8 cellular contexts compared by ENCODE assay signal in genomic region chr7:22821702-22822485, GRCh38. TPM values are rescaled to one million over a fixed set of nuclear protein-coding genes. Genes with fewer than 3 reads are reported as not detected.
DNase-seq lines count a peak whose midpoint lies in the region; ATAC-seq and TF ChIP-seq lines count a peak whose summit lies in the region.

No MANE protein-coding gene starts in this region.

- intact Hi-C loops in heart right ventricle (cut with DNase I), result loop anchor here in 6 of 10 donors (2.0 to 10.0 kb wide), 9 partner anchors 33 to 360 kb away; partner anchors contain the start of genes HYCC1 (in 2 of the 6) and NUP42 (in 1 of the 6)

- H3K4me3 Mint-ChIP-seq in CD4-positive, CD25-positive, alpha-beta regulatory T cell, result peak overlapping the region; percentile 96 to 99 (median 97)
- peak overlapping the region; percentile 98 for H3K4me3 Mint-ChIP-seq in activated T-cell treated with anti-CD3 and anti-CD28 coated beads, Interleukin-2, amount 50 U/mL, for 4 hours

- peaks cover 33% of the 10 kb centered on the region for H3K4me1 ChIP-seq in CD4-positive, CD25-positive, alpha-beta regulatory T cell (ENCODE audit: control insufficient read depth, insufficient read depth, low read length, poor library complexity, severe bottlenecking)
- peaks cover 0 to 44% (median 31%) of the 10 kb centered on the region in 9 donors for H3K4me1 ChIP-seq in heart right ventricle

- H3K27me3 Mint-ChIP-seq in CD4-positive, CD25-positive, alpha-beta regulatory T cell, result peaks cover 21% of the 10 kb centered on the region
- peaks cover 14% of the 10 kb centered on the region for H3K27me3 Mint-ChIP-seq in activated T-cell treated with anti-CD3 and anti-CD28 coated beads, Interleukin-2, amount 50 U/mL, for 4 hours (ENCODE audit: low read depth)

- H3K4me1 Mint-ChIP-seq in CD4-positive, CD25-positive, alpha-beta regulatory T cell, result peaks cover 16 to 53% (median 31%) of the 10 kb centered on the region in 4 donors
- H3K4me1 Mint-ChIP-seq in activated T-cell treated with anti-CD3 and anti-CD28 coated beads, Interleukin-2, amount 50 U/mL, for 4 hours (ENCODE audit: low read depth), result peaks cover 37% of the 10 kb centered on the region

- H3K27ac ChIP-seq in CD4-positive, CD25-positive, alpha-beta regulatory T cell (ENCODE audit: insufficient read depth, low read length, poor library complexity, severe bottlenecking), result peak overlapping the region; percentile 83
- H3K27ac ChIP-seq in heart right ventricle, result peak overlapping the region in 9 of 10 donors; percentile 71 to 94 (median 85)

- no peak for TF ChIP-seq CTCF in heart right ventricle (IDR thresholded peaks at IDR 0.05)

- peak overlapping the region; percentile 98 to 99 (median 98) for H3K27ac Mint-ChIP-seq in CD4-positive, CD25-positive, alpha-beta regulatory T cell

- peaks cover 8% of the 10 kb centered on the region for H3K36me3 Mint-ChIP-seq in CD4-positive, CD25-positive, alpha-beta regulatory T cell
- H3K36me3 Mint-ChIP-seq in activated T-cell treated with anti-CD3 and anti-CD28 coated beads, Interleukin-2, amount 50 U/mL, for 4 hours (ENCODE audit: insufficient read depth), result peaks cover 11% of the 10 kb centered on the region

- H3K4me3 ChIP-seq in CD4-positive, CD25-positive, alpha-beta regulatory T cell (ENCODE audit: low read depth, low read length), result peak overlapping the region; percentile 96
- H3K4me3 ChIP-seq in heart right ventricle, result peak overlapping the region; percentile 51 to 93 (median 80)

- H3K9me3 Mint-ChIP-seq in CD4-positive, CD25-positive, alpha-beta regulatory T cell, result peaks cover 0 to 3% (median 0%) of the 10 kb centered on the region in 7 donors
- no peaks in the 10 kb centered on the region for H3K9me3 Mint-ChIP-seq in activated T-cell treated with anti-CD3 and anti-CD28 coated beads, Interleukin-2, amount 50 U/mL, for 4 hours

- H3K9me3 ChIP-seq in CD4-positive, CD25-positive, alpha-beta regulatory T cell (ENCODE audit: control insufficient read depth in 2 of 2, low read length in 2 of 2), result no peaks in the 10 kb centered on the region
- H3K9me3 ChIP-seq in heart right ventricle, result no peaks in the 10 kb centered on the region

- no peaks in the 10 kb centered on the region for H3K27me3 ChIP-seq in CD4-positive, CD25-positive, alpha-beta regulatory T cell (ENCODE audit: control insufficient read depth, insufficient read depth, low read length)
- H3K27me3 ChIP-seq in heart right ventricle, result peaks cover 0 to 9% (median 0%) of the 10 kb centered on the region in 7 donors

- DNase-seq in CD4-positive, CD25-positive, alpha-beta regulatory T cell, result peak in 2 of 3 donors; percentile 4 to 17
- DNase-seq in activated T-cell treated with anti-CD3 and anti-CD28 coated beads, Interleukin-2, amount 50 U/mL, for 4 hours, result no peak
- DNase-seq in heart right ventricle (no peak), retina (peak; percentile 39), H4 (ENCODE audit: low spot score) (no peak), NCI-H1930 (lab: John Stamatoyannopoulos, UW) (no peak)

- peaks cover 10% of the 10 kb centered on the region for H3K36me3 ChIP-seq in CD4-positive, CD25-positive, alpha-beta regulatory T cell (ENCODE audit: control insufficient read depth, insufficient read depth, low read length)
- peaks cover 0 to 16% (median 6%) of the 10 kb centered on the region in 9 donors for H3K36me3 ChIP-seq in heart right ventricle

- peak in 1 of 2 donors; percentile 4 for ATAC-seq in CD4-positive, CD25-positive, alpha-beta regulatory T cell (ENCODE audit: low read depth in 2 of 2)
- ATAC-seq in HG02852 (IDR thresholded peaks at IDR 0.05; ENCODE audit: unreplicated experiment) (peak; percentile 15), heart right ventricle (peak; percentile 6 to 70 (median 41)), HG02870 (IDR thresholded peaks at IDR 0.05; ENCODE audit: unreplicated experiment) (no peak)
- peak in 1 of 2 donors; percentile 3 for ATAC-seq in activated T-cell treated with anti-CD3 and anti-CD28 coated beads, Interleukin-2, amount 50 U/mL, for 4 hours

- WGBS in heart right ventricle, 2 donors, result 9 to 11% methylated on average over 18 of the region's 18 CpGs

RNA-seq across cellular contexts. Expression of gene TOMM7, which starts 0.8 kb away (rescaled TPM):
- total RNA-seq in CD4-positive, CD25-positive, alpha-beta regulatory T cell, result 414 TPM
- polyA plus RNA-seq in CD4-positive, CD25-positive, alpha-beta regulatory T cell, result 100 to 1,000 TPM; 217 to 490 (median 368) TPM
- 100 to 1,000 TPM; 225 to 255 (median 244) TPM for total RNA-seq in activated T-cell treated with anti-CD3 and anti-CD28 coated beads, Interleukin-2, amount 50 U/mL, for 4 hours
- 100 to 1,000 TPM; 454 to 532 (median 524) TPM for total RNA-seq in heart right ventricle
- 100 to 1,000 TPM; 149 to 346 TPM for polyA plus RNA-seq in heart right ventricle
- total RNA-seq in H4 (2014; rRNA removed; shearing (Covaris generic)), result 358 and 382 TPM in 2 replicates

Comparison
In these comparisons a context has a peak if more than half of its experiments do, and no peak if none do; other contexts are left out.
1. DNase-seq: peak in CD4-positive, CD25-positive, alpha-beta regulatory T cell (2 of 3) and retina (single experiment); none in activated T-cell treated with anti-CD3 and anti-CD28 coated beads, Interleukin-2, amount 50 U/mL, for 4 hours (single experiment), heart right ventricle (0 of 2), H4 (single experiment) and NCI-H1930 (0 of 2).